Comparison of ENCODE assay signal across 19 cellular contexts in genomic region chr1:201596101-201596868, GRCh38. TPM values are rescaled to one million over a fixed set of nuclear protein-coding genes. Genes with fewer than 3 reads are reported as not detected.
DNase-seq lines count a peak whose midpoint lies in the region; ATAC-seq and TF ChIP-seq lines count a peak whose summit lies in the region.
"Had no signal": no experiment of that assay in that cellular context is flagged by ENCODE, and none has a peak within 500 bp of the region (broad histone marks: within the 10 kb centered on the region; RNA-seq: fewer than 3 reads in every experiment).

No MANE protein-coding gene starts in this region.

- peak overlapping the region in 10 of 11 experiments; percentile 61 to 89 (median 72); a peak in 17 of 22 replicates for H3K4me2 ChIP-seq in BLaER1 treated with 17β-estradiol and CSF1 and Interleukin-3, amounts not matched to agents 10 nM and 100 nM

- peaks cover 25 to 100% (median 100%) of the 10 kb centered on the region in 11 experiments; a peak in 21 of 22 replicates for H4K20me1 ChIP-seq in BLaER1 treated with 17β-estradiol and CSF1 and Interleukin-3, amounts not matched to agents 10 nM and 100 nM

- peaks cover 76% of the 10 kb centered on the region for H3K4me1 Mint-ChIP-seq in endothelial cell (ENCODE audit: unreplicated experiment)
- H3K4me1 Mint-ChIP-seq: B cell; CD4-positive, alpha-beta memory T cell had no signal

- DNase-seq in cardiac septum (ENCODE audit: low spot score) (peak; percentile 55), heart left ventricle (no peak), endothelial cell (ENCODE audit: low spot score) (no peak), upper lobe of right lung (peak; percentile 5)
- DNase-seq: C1 segment of cervical spinal cord; Calu3; CD4-positive, alpha-beta memory T cell; COR-L47; EL; GDM1; GM23248; H7; HCEC 1CT had no signal

- H3K27ac Mint-ChIP-seq in endothelial cell (ENCODE audit: unreplicated experiment): peak overlapping the region; percentile 94
- H3K27ac Mint-ChIP-seq: B cell; CD4-positive, alpha-beta memory T cell had no signal

- peaks cover 0 to 65% (median 35%) of the 10 kb centered on the region in 12 donors for H3K4me1 ChIP-seq in heart left ventricle
- peaks cover 50 to 97% (median 81%) of the 10 kb centered on the region in 10 experiments for H3K4me1 ChIP-seq in BLaER1 treated with 17β-estradiol and CSF1 and Interleukin-3, amounts not matched to agents 10 nM and 100 nM
- peaks cover 23% of the 10 kb centered on the region for H3K4me1 ChIP-seq in upper lobe of right lung

- H3K27ac ChIP-seq in heart left ventricle (no peak overlapping the region), upper lobe of right lung (no peak overlapping the region)
- peak overlapping the region in 5 of 11 experiments; percentile 48 to 86 (median 84); a peak in 9 of 22 replicates for H3K27ac ChIP-seq in BLaER1 treated with 17β-estradiol and CSF1 and Interleukin-3, amounts not matched to agents 10 nM and 100 nM
- H3K27ac ChIP-seq: GM23248 had no signal

- no peak overlapping the region for H3K4me3 Mint-ChIP-seq in endothelial cell (ENCODE audit: unreplicated experiment)
- H3K4me3 Mint-ChIP-seq: B cell; CD4-positive, alpha-beta memory T cell had no signal

- H3K9ac ChIP-seq in BLaER1 treated with 17β-estradiol and CSF1 and Interleukin-3, amounts not matched to agents 10 nM and 100 nM: no peak overlapping the region
- H3K9ac ChIP-seq: GM23248 had no signal

- ATAC-seq in heart left ventricle (no peak), upper lobe of right lung (no peak), HG03442 (IDR thresholded peaks at IDR 0.05; ENCODE audit: unreplicated experiment) (no peak), HG03108 (IDR thresholded peaks at IDR 0.05; ENCODE audit: unreplicated experiment) (no peak), GM19467 (IDR thresholded peaks at IDR 0.05; ENCODE audit: unreplicated experiment) (no peak)
- ATAC-seq: GM12878 had no signal

- no peak for TF ChIP-seq CTCF in heart left ventricle (IDR thresholded peaks at IDR 0.05)
- no peak for TF ChIP-seq CTCF in endothelial cell (IDR thresholded peaks at IDR 0.05; ENCODE audit: unreplicated experiment)
- TF ChIP-seq CTCF in upper lobe of right lung (IDR thresholded peaks at IDR 0.05): no peak

- 89 to 94% (median 91%) methylated on average over 4 of the region's 4 CpGs for WGBS in heart left ventricle, 4 donors

- intact Hi-C loops in cardiac septum (cut with DNase I): loop anchor here (10.0 kb wide), 1 partner anchor 61 kb away; the partner anchor contains the start of gene NAV1
- intact Hi-C loops in heart left ventricle (cut with DNase I): no loop called here
- intact Hi-C loops in upper lobe of right lung (cut with DNase I): no loop called here

- H3K4me3 ChIP-seq in heart left ventricle: no peak overlapping the region
- no peak overlapping the region for H3K4me3 ChIP-seq in BLaER1 treated with 17β-estradiol and CSF1 and Interleukin-3, amounts not matched to agents 10 nM and 100 nM
- H3K4me3 ChIP-seq in upper lobe of right lung: no peak overlapping the region
- H3K4me3 ChIP-seq: GM12878, GM23248 had no signal

- TF ChIP-seq POLR2A in heart left ventricle (IDR thresholded peaks at IDR 0.05): no peak

- H3K9me3 ChIP-seq in heart left ventricle (no peaks in the 10 kb centered on the region), upper lobe of right lung (no peaks in the 10 kb centered on the region)
- H3K9me3 ChIP-seq in BLaER1 treated with 17β-estradiol and CSF1 and Interleukin-3, amounts not matched to agents 10 nM and 100 nM (replicated peaks in 1 of 11): no peaks in the 10 kb centered on the region

- peaks cover 17% of the 10 kb centered on the region for H3K36me3 Mint-ChIP-seq in endothelial cell (ENCODE audit: low read depth, unreplicated experiment)
- H3K36me3 Mint-ChIP-seq: CD4-positive, alpha-beta memory T cell had no signal

- H3K36me3 ChIP-seq in heart left ventricle (peaks cover 0 to 4% (median 0%) of the 10 kb centered on the region in 9 donors), upper lobe of right lung (no peaks in the 10 kb centered on the region)
- H3K36me3 ChIP-seq in BLaER1 treated with 17β-estradiol and CSF1 and Interleukin-3, amounts not matched to agents 10 nM and 100 nM: peaks cover 16 to 96% (median 60%) of the 10 kb centered on the region in 11 experiments; a peak in 21 of 22 replicates

- H3K27me3 Mint-ChIP-seq in endothelial cell (ENCODE audit: unreplicated experiment): peaks cover 15% of the 10 kb centered on the region

- no peaks in the 10 kb centered on the region for H3K9me3 Mint-ChIP-seq in endothelial cell (ENCODE audit: unreplicated experiment)
- H3K9me3 Mint-ChIP-seq: CD4-positive, alpha-beta memory T cell had no signal

- H3K27me3 ChIP-seq in heart left ventricle (no peaks in the 10 kb centered on the region), upper lobe of right lung (no peaks in the 10 kb centered on the region)
- H3K27me3 ChIP-seq in BLaER1 treated with 17β-estradiol and CSF1 and Interleukin-3, amounts not matched to agents 10 nM and 100 nM: no peaks in the 10 kb centered on the region

RNA-seq across cellular contexts. Expression of gene NAV1, which starts 57.4 kb away (rescaled TPM):
- 86.6 TPM for total RNA-seq in cardiac septum
- total RNA-seq in heart left ventricle: 100 to 1,000 TPM in 1 of 9 donors, 10 to 100 TPM in 8; 58.0 to 107 (median 85.0) TPM
- polyA plus RNA-seq in heart left ventricle: 10 to 100 TPM; 30.5 to 37.6 TPM
- 101 TPM for total RNA-seq in endothelial cell (ENCODE audit: unreplicated experiment)
- total RNA-seq in upper lobe of right lung: 34.1 TPM

Comparison
In these comparisons a context has a peak if more than half of its experiments do, and no peak if none do; other contexts are left out.
1. DNase-seq: peak in cardiac septum (single experiment) and upper lobe of right lung (single experiment); none in heart left ventricle (0 of 5) and endothelial cell (single experiment).